33 cellular contexts compared by ENCODE assay signal in the genomic region with DNA sequence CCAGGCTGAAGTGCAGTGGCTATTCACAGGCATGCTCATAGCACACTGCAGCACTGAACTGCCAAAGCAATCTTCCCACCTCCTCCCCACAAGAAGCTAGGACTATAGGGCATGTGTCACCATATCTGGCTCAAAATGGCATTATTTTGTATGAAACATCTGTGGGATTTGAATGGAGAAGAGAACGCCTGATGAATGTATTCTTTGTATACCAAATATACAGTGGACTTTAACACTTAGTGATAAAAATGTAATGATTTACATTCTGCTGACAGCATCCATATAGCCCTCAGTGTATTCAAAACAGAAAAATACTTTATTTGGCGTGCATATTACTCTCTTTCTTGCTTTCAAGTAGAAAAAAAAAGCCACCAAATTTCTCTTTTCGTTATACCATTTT.
"Had no signal": no experiment of that assay in that cellular context is flagged by ENCODE, and none has a peak within 500 bp of the region (broad histone marks: within the 10 kb centered on the region; RNA-seq: fewer than 3 reads in every experiment).

No MANE protein-coding gene starts in this region.

- H3K36me3 ChIP-seq: adrenal gland, breast epithelium, cardiac muscle cell, gastrocnemius medialis, heart left ventricle had no signal

- H3K27me3 ChIP-seq: adrenal gland, body of pancreas, breast epithelium, cardiac muscle cell, dorsolateral prefrontal cortex, gastrocnemius medialis, heart left ventricle had no signal

- DNase-seq: activated CD4-positive, alpha-beta T cell treated with anti-CD3 and anti-CD28 coated beads for 1 hour; activated CD4-positive, alpha-beta T cell treated with anti-CD3 and anti-CD28 coated beads for 4 hours; activated CD4-positive, alpha-beta T cell treated with anti-CD3 and anti-CD28 coated beads, Interleukin-2, amount 10 ng/mL, durations not matched to agents 7 days and 5 days; activated CD4-positive, alpha-beta T cell treated with anti-CD3 and anti-CD28 coated beads, Interleukin-2, amount 50 U/mL, for 48 hours; activated CD8-positive, alpha-beta memory T cell treated with anti-CD3 and anti-CD28 coated beads, Interleukin-2, amount 10 ng/mL, durations not matched to agents 7 days and 5 days; activated CD8-positive, alpha-beta memory T cell treated with anti-CD3 and anti-CD28 coated beads, Interleukin-2, amount 50 U/mL, for 4 hours; activated CD8-positive, alpha-beta T cell treated with anti-CD3 and anti-CD28 coated beads for 36 hours; activated effector memory CD4-positive, alpha-beta T cell treated with anti-CD3 and anti-CD28 coated beads, Interleukin-2, amount 50 U/mL, for 16 hours; activated naive CD4-positive, alpha-beta T cell treated with anti-CD3 and anti-CD28 coated beads for 36 hours; activated naive CD8-positive, alpha-beta T cell treated with anti-CD3 and anti-CD28 coated beads for 36 hours; activated naive CD8-positive, alpha-beta T cell treated with anti-CD3 and anti-CD28 coated beads, Interleukin-2, amount 50 U/mL, for 24 hours; activated T-cell treated with anti-CD3 and anti-CD28 coated beads, Interleukin-2, amount 50 U/mL, for 1 hour; activated T-cell treated with anti-CD3 and anti-CD28 coated beads, Interleukin-2, amount 50 U/mL, for 48 hours; adrenal gland; amygdala; aorta; body of pancreas; central memory CD4-positive, alpha-beta T cell; cerebellar nuclear complex; dorsolateral prefrontal cortex; effector memory CD4-positive, alpha-beta T cell; endodermal cell; foreskin fibroblast; gastrocnemius medialis; glutamatergic neuron; heart left ventricle; T-helper 1 cell; T-helper 2 cell had no signal

- H3K27ac ChIP-seq: adrenal gland, body of pancreas, breast epithelium, cardiac muscle cell, coronary artery, dorsolateral prefrontal cortex, gastrocnemius medialis, heart left ventricle had no signal

- H3K9me3 ChIP-seq: adrenal gland, body of pancreas, breast epithelium, gastrocnemius medialis had no signal

- ATAC-seq: activated CD8-positive, alpha-beta memory T cell treated with anti-CD3 and anti-CD28 coated beads, Interleukin-2, amount 10 ng/mL, durations not matched to agents 7 days and 5 days; activated CD8-positive, alpha-beta T cell treated with anti-CD3 and anti-CD28 coated beads for 36 hours; activated naive CD8-positive, alpha-beta T cell treated with anti-CD3 and anti-CD28 coated beads, Interleukin-2, amount 50 U/mL, for 24 hours; body of pancreas; esophagus mucosa; gastrocnemius medialis; heart left ventricle; WTC11 had no signal

- H3K4me1 ChIP-seq: adrenal gland, body of pancreas, breast epithelium, gastrocnemius medialis, heart left ventricle had no signal

- H3K4me3 ChIP-seq: adrenal gland, body of pancreas, breast epithelium, cardiac muscle cell, coronary artery, dorsolateral prefrontal cortex, gastrocnemius medialis, heart left ventricle had no signal
